8 cellular contexts compared by ENCODE assay signal in genomic region chr19:58543826-58544590, GRCh38. TPM values are rescaled to one million over a fixed set of nuclear protein-coding genes. Genes with fewer than 3 reads are reported as not detected.
DNase-seq lines count a peak whose midpoint lies in the region; ATAC-seq and TF ChIP-seq lines count a peak whose summit lies in the region.

Gene TRIM28, plus strand, starts transcription at chr19:58544064. Its CDS starts 694 bp downstream, at chr19:58544758.

- H3K27me3 ChIP-seq in BJ (ENCODE audit: control insufficient read depth, insufficient read depth, low read length), result peaks cover 10% of the 10 kb centered on the region
- H3K27me3 ChIP-seq in mucosa of rectum (ENCODE audit: control insufficient read depth in 2 of 2, insufficient read depth in 2 of 2, low read length in 2 of 2), result peaks cover 3 to 5% of the 10 kb centered on the region in 2 donors

- H3K27ac ChIP-seq in mucosa of rectum (ENCODE audit: low read depth in 2 of 2, low read length in 2 of 2), result peak within 1 kb of the TSS; percentile 98

- H3K27me3 Mint-ChIP-seq in endothelial cell (ENCODE audit: unreplicated experiment), result peaks cover 28% of the 10 kb centered on the region

- H3K27ac Mint-ChIP-seq in endothelial cell (ENCODE audit: unreplicated experiment), result peak within 1 kb of the TSS; percentile 99

- peak within 1 kb of the TSS; percentile 98 for H3K4me3 Mint-ChIP-seq in endothelial cell (ENCODE audit: unreplicated experiment)

- peaks cover 23% of the 10 kb centered on the region for H3K36me3 Mint-ChIP-seq in endothelial cell (ENCODE audit: low read depth, unreplicated experiment)

- peak; percentile 97 for DNase-seq in BJ (ENCODE audit: low read depth)
- peak; percentile 100 for DNase-seq in HT-29 (ENCODE audit: low spot score)
- peak; percentile 100 for DNase-seq in activated CD8-positive, alpha-beta memory T cell treated with anti-CD3 and anti-CD28 coated beads for 1 hour (ENCODE audit: extremely low read depth in 1 of 2, low read depth in 1 of 2)
- peak; percentile 99 for DNase-seq in endothelial cell (ENCODE audit: low spot score)
- peak; percentile 100 for DNase-seq in stimulated activated CD8-positive, alpha-beta memory T cell treated with anti-CD3 and anti-CD28 coated beads, Interleukin-7, amount 100 ng/mL, for 1 hour (ENCODE audit: low read depth in 2 of 2)
- no peak for DNase-seq in NCI-H510A (lab: John Stamatoyannopoulos, UW)

- ATAC-seq in GM19468 (IDR thresholded peaks at IDR 0.05; ENCODE audit: extremely low read depth, unreplicated experiment), result peak; percentile 78

- H3K4me3 ChIP-seq in BJ (ENCODE audit: low read depth, low read length), result peak within 1 kb of the TSS; percentile 96
- peak within 1 kb of the TSS; percentile 80 to 87 for H3K4me3 ChIP-seq in mucosa of rectum (ENCODE audit: low read length in 2 of 2)

- no peaks in the 10 kb centered on the region for H3K9me3 ChIP-seq in mucosa of rectum (ENCODE audit: control insufficient read depth in 2 of 2, low read length in 2 of 2)

- no peak for TF ChIP-seq CTCF in BJ (IDR thresholded peaks at IDR 0.05; ENCODE audit: insufficient read depth, low read depth, low read length)
- TF ChIP-seq CTCF in endothelial cell (IDR thresholded peaks at IDR 0.05; ENCODE audit: unreplicated experiment), result no peak

- CTCF ChIA-PET in BJ (lab: Yijun Ruan, JAX), result interaction anchor here (1.0 to 3.3 kb wide), 2 partner anchors 24 to 30 kb away, joined by 6 to 19 read pairs; partner anchors contain the start of gene ZBTB45

- POLR2A ChIA-PET in BJ (lab: Charles Lee), result interaction anchor here (1.2 to 1.4 kb wide), 3 partner anchors 10 to 24 kb away, joined by 8 to 10 read pairs (median 8); partner anchors contain the start of genes CHMP2A and ZBTB45

- H3K4me1 ChIP-seq in mucosa of rectum (ENCODE audit: control insufficient read depth in 2 of 2, insufficient read depth in 2 of 2, low read length in 2 of 2), result peaks cover 16% of the 10 kb centered on the region in 2 donors

- H3K4me1 Mint-ChIP-seq in endothelial cell (ENCODE audit: unreplicated experiment), result peaks cover 18% of the 10 kb centered on the region

- peaks cover 21% of the 10 kb centered on the region for H3K36me3 ChIP-seq in BJ (ENCODE audit: control insufficient read depth, insufficient read depth, low read length)
- H3K36me3 ChIP-seq in mucosa of rectum (ENCODE audit: control insufficient read depth in 2 of 2, insufficient read depth in 2 of 2, low read length in 2 of 2), result peaks cover 18 to 34% of the 10 kb centered on the region in 2 donors

- no peaks in the 10 kb centered on the region for H3K9me3 Mint-ChIP-seq in endothelial cell (ENCODE audit: unreplicated experiment)

- peak within 1 kb of the TSS; percentile 79 to 86 for H3K9ac ChIP-seq in mucosa of rectum (ENCODE audit: low read depth in 1 of 2, low read length in 2 of 2)

RNA-seq across cellular contexts. Expression of gene TRIM28, which starts in this region (rescaled TPM):
- polyA plus RNA-seq in BJ (2011; rRNA removed), result 210 and 476 TPM in 2 replicates
- 908 and 1,175 TPM in 2 replicates for polyA minus RNA-seq in BJ (2011; rRNA and poly(A)+ RNA removed)
- total RNA-seq in HT-29 (2014; rRNA removed; shearing (Covaris generic)), result 1,771 and 1,829 TPM in 2 replicates
- 457 TPM for total RNA-seq in endothelial cell (ENCODE audit: unreplicated experiment)
